In the genomic region with DNA sequence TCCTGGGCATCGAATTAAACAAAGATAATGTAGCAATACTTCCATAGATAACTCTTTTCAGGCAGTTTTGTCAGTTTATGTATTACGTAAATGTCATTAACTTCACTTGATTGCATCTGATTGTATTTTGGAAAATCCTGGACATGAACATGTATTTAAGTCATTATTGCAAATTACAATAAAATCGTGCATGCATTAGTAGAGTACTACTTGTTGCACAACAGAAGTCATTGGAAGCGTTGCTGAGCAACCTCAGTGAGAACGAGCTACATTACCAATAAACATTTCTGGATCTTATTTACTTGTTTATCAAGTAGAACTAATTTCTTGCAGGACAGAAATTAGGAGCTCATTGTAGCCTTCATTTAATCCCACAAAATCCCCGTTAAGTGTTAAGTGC, we compare ENCODE assay signal across 2 cellular contexts.
TF ChIP-seq lines count a peak whose summit lies in the region.

No MANE protein-coding gene starts in this region.

TF ChIP-seq in HepG2, 621 proteins besides CTCF, POLR2A, EP300 and RAD21:
- TF ChIP-seq ZFP36L2 (CRISPR knock-in tag; IDR thresholded peaks at IDR 0.05) (no peak), MIXL1 (CRISPR knock-in tag; IDR thresholded peaks at IDR 0.05) (no peak), PHB2 (IDR thresholded peaks at IDR 0.05; ENCODE audit: partially characterized antibody) (no peak), ZNF720 (CRISPR knock-in tag; IDR thresholded peaks at IDR 0.05) (no peak), ZFP91 (CRISPR knock-in tag; IDR thresholded peaks at IDR 0.05; ENCODE audit: borderline replicate concordance) (no peak), KLF15 (CRISPR knock-in tag; IDR thresholded peaks at IDR 0.05; ENCODE audit: borderline replicate concordance) (no peak), ZNF775 (CRISPR knock-in tag; IDR thresholded peaks at IDR 0.05; ENCODE audit: borderline replicate concordance) (no peak), CEBPB (IDR thresholded peaks at IDR 0.05; ENCODE audit: borderline replicate concordance, low read depth, low read length) (peak; percentile 36; the same call in 1 of the 2 replicates)
- TF ChIP-seq, protein P1, sequence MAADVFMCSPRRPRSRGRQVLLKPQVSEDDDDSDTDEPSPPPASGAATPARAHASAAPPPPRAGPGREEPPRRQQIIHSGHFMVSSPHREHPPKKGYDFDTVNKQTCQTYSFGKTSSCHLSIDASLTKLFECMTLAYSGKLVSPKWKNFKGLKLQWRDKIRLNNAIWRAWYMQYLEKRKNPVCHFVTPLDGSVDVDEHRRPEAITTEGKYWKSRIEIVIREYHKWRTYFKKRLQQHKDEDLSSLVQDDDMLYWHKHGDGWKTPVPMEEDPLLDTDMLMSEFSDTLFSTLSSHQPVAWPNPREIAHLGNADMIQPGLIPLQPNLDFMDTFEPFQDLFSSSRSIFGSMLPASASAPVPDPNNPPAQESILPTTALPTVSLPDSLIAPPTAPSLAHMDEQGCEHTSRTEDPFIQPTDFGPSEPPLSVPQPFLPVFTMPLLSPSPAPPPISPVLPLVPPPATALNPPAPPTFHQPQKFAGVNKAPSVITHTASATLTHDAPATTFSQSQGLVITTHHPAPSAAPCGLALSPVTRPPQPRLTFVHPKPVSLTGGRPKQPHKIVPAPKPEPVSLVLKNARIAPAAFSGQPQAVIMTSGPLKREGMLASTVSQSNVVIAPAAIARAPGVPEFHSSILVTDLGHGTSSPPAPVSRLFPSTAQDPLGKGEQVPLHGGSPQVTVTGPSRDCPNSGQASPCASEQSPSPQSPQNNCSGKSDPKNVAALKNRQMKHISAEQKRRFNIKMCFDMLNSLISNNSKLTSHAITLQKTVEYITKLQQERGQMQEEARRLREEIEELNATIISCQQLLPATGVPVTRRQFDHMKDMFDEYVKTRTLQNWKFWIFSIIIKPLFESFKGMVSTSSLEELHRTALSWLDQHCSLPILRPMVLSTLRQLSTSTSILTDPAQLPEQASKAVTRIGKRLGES (CRISPR knock-in tag; IDR thresholded peaks at IDR 0.05; ENCODE audit: borderline replicate concordance): no peak

TF ChIP-seq in GM12878, 131 proteins besides CTCF, POLR2A, EP300 and RAD21:
- TF ChIP-seq, protein P2, sequence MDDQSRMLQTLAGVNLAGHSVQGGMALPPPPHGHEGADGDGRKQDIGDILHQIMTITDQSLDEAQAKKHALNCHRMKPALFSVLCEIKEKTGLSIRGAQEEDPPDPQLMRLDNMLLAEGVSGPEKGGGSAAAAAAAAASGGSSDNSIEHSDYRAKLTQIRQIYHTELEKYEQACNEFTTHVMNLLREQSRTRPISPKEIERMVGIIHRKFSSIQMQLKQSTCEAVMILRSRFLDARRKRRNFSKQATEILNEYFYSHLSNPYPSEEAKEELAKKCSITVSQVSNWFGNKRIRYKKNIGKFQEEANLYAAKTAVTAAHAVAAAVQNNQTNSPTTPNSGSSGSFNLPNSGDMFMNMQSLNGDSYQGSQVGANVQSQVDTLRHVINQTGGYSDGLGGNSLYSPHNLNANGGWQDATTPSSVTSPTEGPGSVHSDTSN (IDR thresholded peaks at IDR 0.05; ENCODE audit: insufficient replicate concordance, low read depth, low read length): peak; percentile 23
- TF ChIP-seq BCL3 (IDR thresholded peaks at IDR 0.05; ENCODE audit: borderline replicate concordance, insufficient read depth, low read depth, low read length, poor library complexity, severe bottlenecking) (peak; percentile 89), YY1 (IDR thresholded peaks at IDR 0.05; ENCODE audit: low read depth, low read length) (no peak), PML (IDR thresholded peaks at IDR 0.05; ENCODE audit: low read length) (no peak), ASH2L (IDR thresholded peaks at IDR 0.05; ENCODE audit: borderline replicate concordance, low read depth) (no peak), ZBTB40 (IDR thresholded peaks at IDR 0.05; ENCODE audit: borderline replicate concordance) (no peak), MEF2B (IDR thresholded peaks at IDR 0.05; ENCODE audit: partially characterized antibody, poor library complexity, severe bottlenecking) (no peak), ETV6 (conservative IDR thresholded peaks at IDR 0.05 in 1 of 2, IDR thresholded peaks at IDR 0.05 in 1 of 2; ENCODE audit: borderline replicate concordance in 1 of 2, low read depth in 1 of 2) (no peak), ZZZ3 (IDR thresholded peaks at IDR 0.05; ENCODE audit: control insufficient read depth, insufficient read length, low read depth) (no peak), RBBP5 (conservative IDR thresholded peaks at IDR 0.05) (no peak)
- TF ChIP-seq, protein P3, sequence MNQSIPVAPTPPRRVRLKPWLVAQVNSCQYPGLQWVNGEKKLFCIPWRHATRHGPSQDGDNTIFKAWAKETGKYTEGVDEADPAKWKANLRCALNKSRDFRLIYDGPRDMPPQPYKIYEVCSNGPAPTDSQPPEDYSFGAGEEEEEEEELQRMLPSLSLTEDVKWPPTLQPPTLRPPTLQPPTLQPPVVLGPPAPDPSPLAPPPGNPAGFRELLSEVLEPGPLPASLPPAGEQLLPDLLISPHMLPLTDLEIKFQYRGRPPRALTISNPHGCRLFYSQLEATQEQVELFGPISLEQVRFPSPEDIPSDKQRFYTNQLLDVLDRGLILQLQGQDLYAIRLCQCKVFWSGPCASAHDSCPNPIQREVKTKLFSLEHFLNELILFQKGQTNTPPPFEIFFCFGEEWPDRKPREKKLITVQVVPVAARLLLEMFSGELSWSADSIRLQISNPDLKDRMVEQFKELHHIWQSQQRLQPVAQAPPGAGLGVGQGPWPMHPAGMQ (IDR thresholded peaks at IDR 0.05; ENCODE audit: borderline replicate concordance): no peak
